Comparison of ENCODE assay signal across 7 cellular contexts in genomic region chr11:10900686-10901415, GRCh38. TPM values are rescaled to one million over a fixed set of nuclear protein-coding genes. Genes with fewer than 3 reads are reported as not detected.
DNase-seq lines count a peak whose midpoint lies in the region; ATAC-seq, FAIRE-seq and TF ChIP-seq lines count a peak whose summit lies in the region.

No MANE protein-coding gene starts in this region.

- H3K4me1 ChIP-seq in right cardiac atrium (ENCODE audit: control insufficient read depth, insufficient read depth, low read length) (peaks cover 19% of the 10 kb centered on the region), testis (peaks cover 11% of the 10 kb centered on the region)

- no peak for TF ChIP-seq CTCF in WERI-Rb-1 (IDR thresholded peaks at IDR 0.05; ENCODE audit: low read depth, low read length)
- no peak for TF ChIP-seq CTCF in testis (IDR thresholded peaks at IDR 0.05)
- no peak for TF ChIP-seq CTCF in omental fat pad (IDR thresholded peaks at IDR 0.05)

- peak overlapping the region; percentile 55 for H3K27ac ChIP-seq in WERI-Rb-1
- H3K27ac ChIP-seq in right cardiac atrium (ENCODE audit: low read length) = peak overlapping the region; percentile 97
- peak overlapping the region; percentile 21 to 68 for H3K27ac ChIP-seq in testis

- DNase-seq in HTR-8/SVneo (ENCODE audit: insufficient read length, low spot score) (peak; percentile 8), WERI-Rb-1 (no peak), right cardiac atrium (no peak), testis (no peak), omental fat pad (ENCODE audit: low spot score) (no peak)
- DNase-seq in NK-92 treated with Interleukin-12 subunit alpha and Interleukin-12 subunit beta, amount 100 ng/mL, for 24 hours (lab: John Stamatoyannopoulos, UW) = no peak

- H3K4me3 ChIP-seq in WERI-Rb-1 (ENCODE audit: low read depth, low read length) (no peak overlapping the region), right cardiac atrium (ENCODE audit: low read length) (no peak overlapping the region), testis (no peak overlapping the region)

- H3K36me3 ChIP-seq in WERI-Rb-1 (no peaks in the 10 kb centered on the region), testis (ENCODE audit: low read depth, missing control alignments) (no peaks in the 10 kb centered on the region)

- WGBS in right cardiac atrium = 52% methylated on average over 7 of the region's 7 CpGs
- 81 to 83% methylated on average over 7 of the region's 7 CpGs for WGBS in testis, 2 donors

- no peaks in the 10 kb centered on the region for H3K9me3 ChIP-seq in WERI-Rb-1 (ENCODE audit: severe bottlenecking)
- H3K9me3 ChIP-seq in right cardiac atrium (ENCODE audit: control insufficient read depth, low read length) = no peaks in the 10 kb centered on the region
- H3K9me3 ChIP-seq in testis = no peaks in the 10 kb centered on the region

- no peak for TF ChIP-seq POLR2A in testis (IDR thresholded peaks at IDR 0.05)

- H3K27me3 ChIP-seq in WERI-Rb-1 (ENCODE audit: insufficient read depth, low read depth, severe bottlenecking) (no peaks in the 10 kb centered on the region), right cardiac atrium (ENCODE audit: control insufficient read depth, insufficient read depth) (no peaks in the 10 kb centered on the region), testis (no peaks in the 10 kb centered on the region)

- ATAC-seq in right cardiac atrium (no peak), omental fat pad (ENCODE audit: low FRiP score) (no peak), GM19328 (IDR thresholded peaks at IDR 0.05; ENCODE audit: unreplicated experiment) (no peak)

- no peak for FAIRE-seq in HTR-8/SVneo (lab: Jason Lieb, UNC)

- intact Hi-C loops in right cardiac atrium (cut with DNase I) = loop anchor here in 2 of 4 donors (10.0 kb wide), 2 partner anchors 86 to 96 kb away; partner anchors contain the start of gene EIF4G2 (in 1 of the 2)
- intact Hi-C loops in testis (cut with DNase I; ENCODE audit: low total_unique reads) = no loop called here

RNA-seq across cellular contexts. Expression of gene ZBED5, which starts 43.0 kb away (rescaled TPM):
- total RNA-seq in right cardiac atrium = 10 to 100 TPM; 40.6 to 46.7 (median 44.2) TPM
- polyA plus RNA-seq in right cardiac atrium = 23.8 TPM
- 10 to 100 TPM; 30.4 to 37.3 TPM for total RNA-seq in testis
- 27.0 TPM for polyA plus RNA-seq in testis (ENCODE audit: insufficient read depth, low read depth, low replicate concordance)
- 10 to 100 TPM; 16.5 to 44.0 (median 22.6) TPM for total RNA-seq in omental fat pad

Comparison
In these comparisons a context has a peak if more than half of its experiments do, and no peak if none do; other contexts are left out.
1. H3K27ac ChIP-seq: peak in every context shown above with its lines; median percentile 97 in right cardiac atrium; 55 in WERI-Rb-1; 44 in testis.